Comparison of ENCODE assay signal across 22 cellular contexts in genomic region chr17:50048146-50048720, GRCh38. TPM values are rescaled to one million over a fixed set of nuclear protein-coding genes. Genes with fewer than 3 reads are reported as not detected.
DNase-seq lines count a peak whose midpoint lies in the region; ATAC-seq and TF ChIP-seq lines count a peak whose summit lies in the region.
"Had no signal": no experiment of that assay in that cellular context is flagged by ENCODE, and none has a peak within 500 bp of the region (broad histone marks: within the 10 kb centered on the region; RNA-seq: fewer than 3 reads in every experiment).

No MANE protein-coding gene starts in this region.

- peaks cover 79% of the 10 kb centered on the region for H3K4me1 ChIP-seq in SJSA1 (replicated peaks)

- no peak overlapping the region for H3K4me3 Mint-ChIP-seq in natural killer cell treated with Interleukin-12 subunit alpha and Interleukin-12 subunit beta and Interleukin-15 and Interleukin-18, amount 100 ng/mL, for 72 hours
- H3K4me3 Mint-ChIP-seq in natural killer cell = no peak overlapping the region
- H3K4me3 Mint-ChIP-seq in stimulated activated effector memory CD8-positive, alpha-beta T cell treated with anti-CD3 and anti-CD28 coated beads, Interleukin-12 subunit alpha, Interleukin-12 subunit beta, amount 100 ng/mL, for 72 hours = no peak overlapping the region
- H3K4me3 Mint-ChIP-seq: activated CD4-positive, alpha-beta memory T cell treated with anti-CD3 and anti-CD28 coated beads for 36 hours; activated naive CD4-positive, alpha-beta T cell treated with anti-CD3 and anti-CD28 coated beads, Interleukin-2, amount 10 ng/mL, durations not matched to agents 7 days and 5 days had no signal

- H3K9me3 Mint-ChIP-seq in natural killer cell treated with Interleukin-12 subunit alpha and Interleukin-12 subunit beta and Interleukin-15 and Interleukin-18, amount 100 ng/mL, for 72 hours = no peaks in the 10 kb centered on the region
- no peaks in the 10 kb centered on the region for H3K9me3 Mint-ChIP-seq in natural killer cell
- no peaks in the 10 kb centered on the region for H3K9me3 Mint-ChIP-seq in stimulated activated effector memory CD8-positive, alpha-beta T cell treated with anti-CD3 and anti-CD28 coated beads, Interleukin-12 subunit alpha, Interleukin-12 subunit beta, amount 100 ng/mL, for 72 hours
- H3K9me3 Mint-ChIP-seq: activated CD4-positive, alpha-beta memory T cell treated with anti-CD3 and anti-CD28 coated beads for 36 hours; activated naive CD4-positive, alpha-beta T cell treated with anti-CD3 and anti-CD28 coated beads, Interleukin-2, amount 10 ng/mL, durations not matched to agents 7 days and 5 days had no signal

- peaks cover 0 to under 1% of the 10 kb centered on the region in 2 donors for H3K27me3 Mint-ChIP-seq in natural killer cell treated with Interleukin-12 subunit alpha and Interleukin-12 subunit beta and Interleukin-15 and Interleukin-18, amount 100 ng/mL, for 72 hours
- peaks cover 0 to 15% of the 10 kb centered on the region in 2 donors for H3K27me3 Mint-ChIP-seq in natural killer cell (ENCODE audit: low read depth in 2 of 2)

- H3K27ac Mint-ChIP-seq in natural killer cell treated with Interleukin-12 subunit alpha and Interleukin-12 subunit beta and Interleukin-15 and Interleukin-18, amount 100 ng/mL, for 72 hours = peak overlapping the region; percentile 1 to 82
- no peak overlapping the region for H3K27ac Mint-ChIP-seq in natural killer cell
- H3K27ac Mint-ChIP-seq in stimulated activated effector memory CD8-positive, alpha-beta T cell treated with anti-CD3 and anti-CD28 coated beads, Interleukin-12 subunit alpha, Interleukin-12 subunit beta, amount 100 ng/mL, for 72 hours = peak overlapping the region; percentile 61
- H3K27ac Mint-ChIP-seq: activated naive CD4-positive, alpha-beta T cell treated with anti-CD3 and anti-CD28 coated beads, Interleukin-2, amount 10 ng/mL, durations not matched to agents 7 days and 5 days had no signal

- DNase-seq in natural killer cell treated with Interleukin-12 subunit alpha and Interleukin-12 subunit beta and Interleukin-15 and Interleukin-18, amount 100 ng/mL, for 72 hours (ENCODE audit: low spot score) = no peak
- DNase-seq in natural killer cell (no peak), SJSA1 (ENCODE audit: low read depth in 1 of 2, low spot score in 2 of 2) (peak in 1 of 2 experiments; percentile 48), iris pigment epithelial cell (ENCODE audit: low read depth) (peak; percentile 71), DMS 273 (lab: John Stamatoyannopoulos, UW; ENCODE audit: unreplicated experiment) (no peak), T1000 (lab: John Stamatoyannopoulos, UW) (no peak)
- no peak for DNase-seq in stimulated activated effector memory CD8-positive, alpha-beta T cell treated with anti-CD3 and anti-CD28 coated beads, Interleukin-12 subunit alpha, Interleukin-12 subunit beta, amount 100 ng/mL, for 72 hours (ENCODE audit: low spot score in 2 of 2)
- no peak for DNase-seq in activated CD4-positive, alpha-beta T cell treated with anti-CD3 and anti-CD28 coated beads for 1 hour
- DNase-seq: activated naive CD4-positive, alpha-beta T cell treated with anti-CD3 and anti-CD28 coated beads, Interleukin-2, amount 10 ng/mL, durations not matched to agents 7 days and 5 days; activated T-cell treated with anti-CD3 and anti-CD28 coated beads for 4 hours; CD4-positive, CD25-positive, alpha-beta regulatory T cell; colonic mucosa; midbrain; NCI-H2081; NCI-H510A treated with DMSO at 0.1 percent for 48 hours; retina; Right ventricle myocardium superior; testis had no signal

- H3K36me3 ChIP-seq in SJSA1 = no peaks in the 10 kb centered on the region
- H3K36me3 ChIP-seq: ascending aorta, colonic mucosa had no signal

- peaks cover 42 to 44% of the 10 kb centered on the region in 2 donors for H3K4me1 Mint-ChIP-seq in natural killer cell treated with Interleukin-12 subunit alpha and Interleukin-12 subunit beta and Interleukin-15 and Interleukin-18, amount 100 ng/mL, for 72 hours (ENCODE audit: low read depth in 2 of 2)
- H3K4me1 Mint-ChIP-seq in natural killer cell = no peaks in the 10 kb centered on the region
- H3K4me1 Mint-ChIP-seq in stimulated activated effector memory CD8-positive, alpha-beta T cell treated with anti-CD3 and anti-CD28 coated beads, Interleukin-12 subunit alpha, Interleukin-12 subunit beta, amount 100 ng/mL, for 72 hours = peaks cover 48% of the 10 kb centered on the region

- no peaks in the 10 kb centered on the region for H3K27me3 ChIP-seq in SJSA1 (replicated peaks)
- H3K27me3 ChIP-seq: ascending aorta, colonic mucosa, testis had no signal

- intact Hi-C loops in natural killer cell (cut with micrococcal nuclease) = no loop called here

- peak overlapping the region; percentile 85 for H3K27ac ChIP-seq in SJSA1
- H3K27ac ChIP-seq: colonic mucosa, testis had no signal

- ATAC-seq in natural killer cell treated with Interleukin-12 subunit alpha and Interleukin-12 subunit beta and Interleukin-15 and Interleukin-18, amount 100 ng/mL, for 72 hours = no peak
- ATAC-seq in natural killer cell = no peak
- no peak for ATAC-seq in stimulated activated effector memory CD8-positive, alpha-beta T cell treated with anti-CD3 and anti-CD28 coated beads, Interleukin-12 subunit alpha, Interleukin-12 subunit beta, amount 100 ng/mL, for 72 hours
- ATAC-seq: K562 had no signal

- H3K9me3 ChIP-seq in SJSA1 (replicated peaks) = no peaks in the 10 kb centered on the region
- H3K9me3 ChIP-seq: ascending aorta, colonic mucosa, testis had no signal

- no peaks in the 10 kb centered on the region for H3K36me3 Mint-ChIP-seq in natural killer cell treated with Interleukin-12 subunit alpha and Interleukin-12 subunit beta and Interleukin-15 and Interleukin-18, amount 100 ng/mL, for 72 hours
- no peaks in the 10 kb centered on the region for H3K36me3 Mint-ChIP-seq in natural killer cell
- H3K36me3 Mint-ChIP-seq in stimulated activated effector memory CD8-positive, alpha-beta T cell treated with anti-CD3 and anti-CD28 coated beads, Interleukin-12 subunit alpha, Interleukin-12 subunit beta, amount 100 ng/mL, for 72 hours = no peaks in the 10 kb centered on the region
- H3K36me3 Mint-ChIP-seq: activated CD4-positive, alpha-beta memory T cell treated with anti-CD3 and anti-CD28 coated beads for 36 hours; activated naive CD4-positive, alpha-beta T cell treated with anti-CD3 and anti-CD28 coated beads, Interleukin-2, amount 10 ng/mL, durations not matched to agents 7 days and 5 days; CD4-positive, CD25-positive, alpha-beta regulatory T cell had no signal

- TF ChIP-seq CTCF in natural killer cell (IDR thresholded peaks at IDR 0.05) = no peak

- no peak overlapping the region for H3K4me3 ChIP-seq in SJSA1
- H3K4me3 ChIP-seq: ascending aorta, colonic mucosa, K562, testis had no signal

RNA-seq across cellular contexts. Expression of gene ITGA3, which starts 7.7 kb away (rescaled TPM):
- total RNA-seq in natural killer cell treated with Interleukin-12 subunit alpha and Interleukin-12 subunit beta and Interleukin-15 and Interleukin-18, amount 100 ng/mL, for 72 hours = 10 to 100 TPM; 13.7 to 13.9 TPM
- 1 to 10 TPM in 2 of 3 donors, under 1 TPM in 1; 0.47 to 2.8 (median 1.4) TPM for total RNA-seq in natural killer cell
- total RNA-seq in SJSA1 (2014; rRNA removed; shearing (Covaris generic)) = 142 and 195 TPM in 2 replicates

RNA-seq across cellular contexts. Expression of gene PDK2, which starts 46.9 kb away (rescaled TPM):
- 10 to 100 TPM; 11.8 to 13.7 TPM for total RNA-seq in natural killer cell treated with Interleukin-12 subunit alpha and Interleukin-12 subunit beta and Interleukin-15 and Interleukin-18, amount 100 ng/mL, for 72 hours
- 10 to 100 TPM; 23.2 to 32.9 (median 23.6) TPM for total RNA-seq in natural killer cell
- 22.2 and 25.3 TPM in 2 replicates for total RNA-seq in SJSA1 (2014; rRNA removed; shearing (Covaris generic))

RNA-seq across cellular contexts. Expression of gene DLX3, which starts 53.2 kb away (rescaled TPM):
- total RNA-seq in natural killer cell treated with Interleukin-12 subunit alpha and Interleukin-12 subunit beta and Interleukin-15 and Interleukin-18, amount 100 ng/mL, for 72 hours = not detected
- not detected for total RNA-seq in natural killer cell
- total RNA-seq in SJSA1 (2014; rRNA removed; shearing (Covaris generic)) = not detected in 2 replicates
- total RNA-seq: activated CD4-positive, alpha-beta memory T cell treated with anti-CD3 and anti-CD28 coated beads for 36 hours; CD4-positive, CD25-positive, alpha-beta regulatory T cell; K562; Right ventricle myocardium superior; T-helper 1 cell treated with Interleukin-12 subunit alpha and Interleukin-12 subunit beta and Interleukin-4 antibody, amounts not matched to agents 30 ng/mL and 1 ng/mL, for 36 hours had no signal

Comparison
In these comparisons a context has a peak if more than half of its experiments do, and no peak if none do; other contexts are left out.
1. H3K27ac Mint-ChIP-seq: peak in natural killer cell treated with Interleukin-12 subunit alpha and Interleukin-12 subunit beta and Interleukin-15 and Interleukin-18, amount 100 ng/mL, for 72 hours (2 of 2) and stimulated activated effector memory CD8-positive, alpha-beta T cell treated with anti-CD3 and anti-CD28 coated beads, Interleukin-12 subunit alpha, Interleukin-12 subunit beta, amount 100 ng/mL, for 72 hours (single experiment); none in natural killer cell (0 of 2).